ENCODE assay signal across 2 cellular contexts in the genomic region with DNA sequence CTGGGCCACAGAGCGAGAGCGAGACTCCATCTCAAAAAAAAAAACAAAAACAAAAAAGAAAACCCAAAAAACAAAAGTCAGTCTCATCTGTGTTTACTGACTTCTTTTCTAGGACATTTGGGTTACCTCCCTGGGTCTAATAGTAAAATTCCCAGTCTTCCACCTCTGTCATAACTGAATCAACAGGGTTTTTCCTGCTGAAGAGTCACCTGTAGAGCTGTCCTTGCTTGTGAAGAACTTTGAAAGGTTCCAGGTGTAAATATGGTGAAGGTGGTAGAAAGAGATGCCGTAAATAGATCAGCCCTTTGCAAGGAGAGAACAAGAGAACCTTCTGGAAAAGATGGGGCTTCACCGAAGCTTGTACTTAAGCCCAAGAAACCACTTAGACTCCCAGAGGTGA.
TF ChIP-seq lines count a peak whose summit lies in the region.

No MANE protein-coding gene starts in this region.

TF ChIP-seq in HEK293, 187 proteins besides CTCF, POLR2A, EP300 and RAD21:
- no peak for TF ChIP-seq ZBTB21 (tag by site-specific recombination; IDR thresholded peaks at IDR 0.05)
- TF ChIP-seq, protein P1, sequence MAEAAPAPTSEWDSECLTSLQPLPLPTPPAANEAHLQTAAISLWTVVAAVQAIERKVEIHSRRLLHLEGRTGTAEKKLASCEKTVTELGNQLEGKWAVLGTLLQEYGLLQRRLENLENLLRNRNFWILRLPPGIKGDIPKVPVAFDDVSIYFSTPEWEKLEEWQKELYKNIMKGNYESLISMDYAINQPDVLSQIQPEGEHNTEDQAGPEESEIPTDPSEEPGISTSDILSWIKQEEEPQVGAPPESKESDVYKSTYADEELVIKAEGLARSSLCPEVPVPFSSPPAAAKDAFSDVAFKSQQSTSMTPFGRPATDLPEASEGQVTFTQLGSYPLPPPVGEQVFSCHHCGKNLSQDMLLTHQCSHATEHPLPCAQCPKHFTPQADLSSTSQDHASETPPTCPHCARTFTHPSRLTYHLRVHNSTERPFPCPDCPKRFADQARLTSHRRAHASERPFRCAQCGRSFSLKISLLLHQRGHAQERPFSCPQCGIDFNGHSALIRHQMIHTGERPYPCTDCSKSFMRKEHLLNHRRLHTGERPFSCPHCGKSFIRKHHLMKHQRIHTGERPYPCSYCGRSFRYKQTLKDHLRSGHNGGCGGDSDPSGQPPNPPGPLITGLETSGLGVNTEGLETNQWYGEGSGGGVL (tag by site-specific recombination; IDR thresholded peaks at IDR 0.05): no peak
- peak; percentile 88 for TF ChIP-seq SCRT2 (tag by site-specific recombination; IDR thresholded peaks at IDR 0.05)
- TF ChIP-seq KLF16 (tag by site-specific recombination; IDR thresholded peaks at IDR 0.05): no peak
- peak; percentile 82 for TF ChIP-seq SCRT1 (tag by site-specific recombination; IDR thresholded peaks at IDR 0.05; ENCODE audit: borderline replicate concordance)
- TF ChIP-seq ZNF670 (tag by site-specific recombination; IDR thresholded peaks at IDR 0.05; ENCODE audit: low read depth): no peak
- no peak for TF ChIP-seq ZNF121 (tag by site-specific recombination; IDR thresholded peaks at IDR 0.05)
TF ChIP-seq in HEK293: peak in this region for 2.

TF ChIP-seq in H1, 55 proteins besides CTCF, POLR2A, EP300 and RAD21:
- TF ChIP-seq NANOG (IDR thresholded peaks at IDR 0.05; ENCODE audit: insufficient read depth, low read depth, low read length, poor library complexity, severe bottlenecking): no peak
- no peak for TF ChIP-seq CHD2 (IDR thresholded peaks at IDR 0.05; ENCODE audit: low read length)
- no peak for TF ChIP-seq SP1 (IDR thresholded peaks at IDR 0.05; ENCODE audit: low read depth, low read length)
